In genomic region chr19:1744822-1745563, GRCh38 we compare ENCODE assay signal across 28 cellular contexts. TPM values are rescaled to one million over a fixed set of nuclear protein-coding genes. Genes with fewer than 3 reads are reported as not detected.
A peak's percentile ranks its signal among the peaks of the same experiment; 100 is the strongest.
DNase-seq lines count a peak whose midpoint lies in the region; ATAC-seq, FAIRE-seq and TF ChIP-seq lines count a peak whose summit lies in the region.
"Had no signal": no experiment of that assay in that cellular context is flagged by ENCODE, and none has a peak within 500 bp of the region (broad histone marks: within the 10 kb centered on the region; RNA-seq: fewer than 3 reads in every experiment).

No MANE protein-coding gene starts in this region.

- H3K9me3 ChIP-seq in IMR-90 (ENCODE audit: control insufficient read depth, insufficient read depth, low read length) = peaks cover 7% of the 10 kb centered on the region
- H3K9me3 ChIP-seq in endothelial cell of umbilical vein (replicated peaks; ENCODE audit: control insufficient read depth, insufficient read depth, low read length) = no peaks in the 10 kb centered on the region

- H2BK120ac ChIP-seq in IMR-90 (ENCODE audit: low read depth, low read length) = no peak overlapping the region

- no peaks in the 10 kb centered on the region for H3K79me2 ChIP-seq in endothelial cell of umbilical vein (ENCODE audit: control insufficient read depth, insufficient read depth, low read length)

- no peak overlapping the region for H2AK9ac ChIP-seq in IMR-90 (replicated peaks; ENCODE audit: low read depth, low read length, poor library complexity)

- peaks cover 6% of the 10 kb centered on the region for H4K20me1 ChIP-seq in IMR-90 (ENCODE audit: insufficient read depth, low read length)
- no peaks in the 10 kb centered on the region for H4K20me1 ChIP-seq in endothelial cell of umbilical vein (replicated peaks; ENCODE audit: control insufficient read depth, extremely low read depth, insufficient read depth, low read length)

- CTCF ChIA-PET in Calu3 (lab: Charles Lee) (no interaction called here), IMR-90 (lab: Yijun Ruan, JAX) (no interaction called here), endothelial cell of umbilical vein (lab: Charles Lee) (interaction anchor here (1.1 to 1.5 kb wide), 2 partner anchors 14 to 73 kb away, joined by 3 read pairs; no protein-coding TSS in a partner anchor)
- CTCF ChIA-PET in activated CD4-positive, alpha-beta T cell treated with anti-CD3 and anti-CD28 coated beads for 36 hours (lab: Charles Lee) = interaction anchor here (1.5 kb wide), 1 partner anchor 25 kb away, joined by 4 read pairs; no protein-coding TSS in a partner anchor

- H4K8ac ChIP-seq in IMR-90 (ENCODE audit: low read depth in 2 of 2, low read length in 2 of 2) = no peak overlapping the region

- no peak for TF ChIP-seq POLR2A in IMR-90 (IDR thresholded peaks at IDR 0.05; ENCODE audit: low read depth, low read length)
- TF ChIP-seq POLR2A in endothelial cell of umbilical vein (IDR thresholded peaks at IDR 0.05; ENCODE audit: low read depth, low read length) = no peak

- ATAC-seq in IMR-90 (ENCODE audit: low read depth) = no peak
- no peak for ATAC-seq in activated CD4-positive, alpha-beta T cell treated with anti-CD3 and anti-CD28 coated beads for 36 hours
- ATAC-seq: body of pancreas, left lung had no signal

- H3K9ac ChIP-seq in IMR-90 (ENCODE audit: low read depth, low read length) (no peak overlapping the region), endothelial cell of umbilical vein (replicated peaks; ENCODE audit: extremely low read depth, insufficient read depth, low read length) (no peak overlapping the region)

- H2BK15ac ChIP-seq in IMR-90 (ENCODE audit: low read depth, low read length) = no peak overlapping the region

- H3K4me3 Mint-ChIP-seq in Calu3 (ENCODE audit: low read depth, unreplicated experiment) = no peak overlapping the region
- H3K4me3 Mint-ChIP-seq in activated CD4-positive, alpha-beta T cell treated with anti-CD3 and anti-CD28 coated beads for 36 hours = no peak overlapping the region
- H3K4me3 Mint-ChIP-seq: activated naive CD8-positive, alpha-beta T cell treated with anti-CD3 and anti-CD28 coated beads, Interleukin-2, amount 10 ng/mL, durations not matched to agents 7 days and 5 days; CD4-positive, alpha-beta T cell; neural crest cell; T-helper 1 cell treated with Interleukin-12 subunit alpha and Interleukin-12 subunit beta and Interleukin-4 antibody, amounts not matched to agents 30 μg/mL and 1 μg/mL, for 36 hours had no signal

- no peak overlapping the region for H4K91ac ChIP-seq in IMR-90 (ENCODE audit: insufficient read depth, low read depth, low read length)

- intact Hi-C loops in Calu3 (cut with micrococcal nuclease; ENCODE audit: unreplicated experiment) (no loop called here), IMR-90 (cut with micrococcal nuclease) (no loop called here), endothelial cell of umbilical vein (cut with micrococcal nuclease) (no loop called here)
- intact Hi-C loops in activated CD4-positive, alpha-beta T cell treated with anti-CD3 and anti-CD28 coated beads for 36 hours (cut with DNase I, micrococcal nuclease) = no loop called here

- H3K4me2 ChIP-seq in IMR-90 (ENCODE audit: low read depth, low read length) (no peak overlapping the region), endothelial cell of umbilical vein (ENCODE audit: insufficient read depth, low read length) (no peak overlapping the region)

- FAIRE-seq in endothelial cell of umbilical vein (lab: Jason Lieb, UNC) = no peak
- FAIRE-seq: colon, endometrium had no signal

- no CpG with 5 or more reads among the region's 19 CpGs for WGBS in IMR-90 (ENCODE audit: extremely low coverage in 2 of 2, insufficient read length in 1 of 2), 2 experiments

- H3K9me1 ChIP-seq in IMR-90 (ENCODE audit: insufficient read depth, low read length) (peaks cover 6% of the 10 kb centered on the region), endothelial cell of umbilical vein (replicated peaks; ENCODE audit: control insufficient read depth, extremely low read depth, insufficient read depth, low read length) (no peaks in the 10 kb centered on the region)

- H3K23ac ChIP-seq in IMR-90 (ENCODE audit: low read depth, low read length) = no peak overlapping the region

- no peak overlapping the region for H3K27ac Mint-ChIP-seq in Calu3 (ENCODE audit: unreplicated experiment)
- no peak overlapping the region for H3K27ac Mint-ChIP-seq in activated CD4-positive, alpha-beta T cell treated with anti-CD3 and anti-CD28 coated beads for 36 hours
- H3K27ac Mint-ChIP-seq: activated naive CD8-positive, alpha-beta T cell treated with anti-CD3 and anti-CD28 coated beads, Interleukin-2, amount 10 ng/mL, durations not matched to agents 7 days and 5 days; CD4-positive, alpha-beta T cell; progenitor cell of endocrine pancreas; T-helper 1 cell treated with Interleukin-12 subunit alpha and Interleukin-12 subunit beta and Interleukin-4 antibody, amounts not matched to agents 30 μg/mL and 1 μg/mL, for 36 hours had no signal

- H3K4me1 ChIP-seq in IMR-90 (ENCODE audit: control insufficient read depth, insufficient read depth, low read length) (peaks cover 12% of the 10 kb centered on the region), endothelial cell of umbilical vein (ENCODE audit: control insufficient read depth, extremely low read depth, insufficient read depth, low read length) (peaks cover 16% of the 10 kb centered on the region)

- no peak for DNase-seq in Calu3
- DNase-seq in IMR-90 = no peak
- no peak for DNase-seq in endothelial cell of umbilical vein (ENCODE audit: low read depth, low spot score)
- no peak for DNase-seq in kidney epithelial cell (ENCODE audit: low read depth)
- DNase-seq in NOMO-1 (lab: John Stamatoyannopoulos, UW; ENCODE audit: unreplicated experiment in 2 of 2) = no peak
- no peak for DNase-seq in OCI-M2 (lab: John Stamatoyannopoulos, UW; ENCODE audit: unreplicated experiment)
- no peak for DNase-seq in cerebellar nuclear complex (lab: John Stamatoyannopoulos, UW)
- no peak for DNase-seq in activated CD4-positive, alpha-beta T cell treated with anti-CD3 and anti-CD28 coated beads for 36 hours
- DNase-seq: activated CD4-positive, alpha-beta T cell treated with anti-CD3 and anti-CD28 coated beads, Interleukin-2, amount 50 U/mL, for 4 hours; activated CD8-positive, alpha-beta memory T cell treated with anti-CD3 and anti-CD28 coated beads, Interleukin-2, amount 50 U/mL, for 48 hours; activated naive CD8-positive, alpha-beta T cell treated with anti-CD3 and anti-CD28 coated beads, Interleukin-2, amount 10 ng/mL, durations not matched to agents 7 days and 5 days; body of pancreas; CD4-positive, alpha-beta T cell; left lung; NCI-H1436 treated with DMSO at 0.1 percent for 48 hours; NCI-H2171; OCI-M1; stimulated activated CD4-positive, alpha-beta T cell treated with anti-CD3 and anti-CD28 coated beads, Interleukin-2, amount 100 ng/mL, for 24 hours; stimulated activated naive CD4-positive, alpha-beta T cell; tibial artery had no signal

- H3K27me3 ChIP-seq in IMR-90 (ENCODE audit: control insufficient read depth, insufficient read depth, low read length) (peaks cover 43% of the 10 kb centered on the region), endothelial cell of umbilical vein (ENCODE audit: control insufficient read depth in 2 of 2, insufficient read depth in 2 of 2, low read length in 2 of 2) (peaks cover 19 to 23% of the 10 kb centered on the region in 2 experiments), kidney epithelial cell (ENCODE audit: control insufficient read depth, insufficient read depth, low read length) (peaks cover 46% of the 10 kb centered on the region)

- no peaks in the 10 kb centered on the region for H3K4me1 Mint-ChIP-seq in Calu3 (ENCODE audit: low read depth, unreplicated experiment)
- H3K4me1 Mint-ChIP-seq in activated CD4-positive, alpha-beta T cell treated with anti-CD3 and anti-CD28 coated beads for 36 hours = peaks cover 9% of the 10 kb centered on the region
- H3K4me1 Mint-ChIP-seq: neural crest cell had no signal

- BruUV-seq in Calu3 (replicated peaks; lab: Mats Ljungman, UMichigan) = TSS peak; percentile 38
- no TSS peak for BruUV-seq in IMR-90 (replicated peaks; lab: Mats Ljungman, UMichigan)
- BruUV-seq in endothelial cell of umbilical vein (replicated peaks; lab: Mats Ljungman, UMichigan) = no TSS peak

- H3K56ac ChIP-seq in IMR-90 (ENCODE audit: extremely low read depth, insufficient read depth, low read length) = no peak overlapping the region

- H3K14ac ChIP-seq in IMR-90 (replicated peaks; ENCODE audit: low read depth, low read length) = no peak overlapping the region

- H2BK20ac ChIP-seq in IMR-90 (ENCODE audit: low read depth, low read length) = no peak overlapping the region

- no peak overlapping the region for H2AK5ac ChIP-seq in IMR-90 (ENCODE audit: low read depth, low read length)

- dilution Hi-C loops in IMR-90 (cut with HindIII; ENCODE audit: low sequenced_read_pairs, unreplicated experiment) (no loop called here), endothelial cell of umbilical vein (cut with MboI; ENCODE audit: extremely low pct_ligation_motif_present, low sequenced_read_pairs) (no loop called here)

- no peak overlapping the region for H4K5ac ChIP-seq in IMR-90 (ENCODE audit: low read depth, low read length)

- no peak overlapping the region for H3K4ac ChIP-seq in IMR-90 (ENCODE audit: low read depth, low read length)

- H3K4me3 ChIP-seq in IMR-90 (ENCODE audit: insufficient read depth, low read depth, low read length) (no peak overlapping the region), endothelial cell of umbilical vein (replicated peaks in 1 of 3; ENCODE audit: insufficient read depth in 1 of 3, low read depth in 1 of 3, low read length in 3 of 3) (no peak overlapping the region), kidney epithelial cell (ENCODE audit: low read depth, low read length) (no peak overlapping the region)
- H3K4me3 ChIP-seq: body of pancreas, left lung, tibial artery had no signal

- no peaks in the 10 kb centered on the region for H3K36me3 ChIP-seq in IMR-90 (ENCODE audit: control insufficient read depth, insufficient read depth, low read length)
- H3K36me3 ChIP-seq in endothelial cell of umbilical vein (ENCODE audit: control insufficient read depth in 2 of 2, extremely low read depth in 1 of 2, insufficient read depth in 2 of 2, low read length in 2 of 2) = no peaks in the 10 kb centered on the region
- H3K36me3 ChIP-seq in kidney epithelial cell (ENCODE audit: control insufficient read depth, insufficient read depth, low read length) = no peaks in the 10 kb centered on the region
- H3K36me3 ChIP-seq: left lung, tibial artery had no signal

- no peaks in the 10 kb centered on the region for H3K9me3 Mint-ChIP-seq in Calu3 (ENCODE audit: low read depth, unreplicated experiment)
- H3K9me3 Mint-ChIP-seq in activated CD4-positive, alpha-beta T cell treated with anti-CD3 and anti-CD28 coated beads for 36 hours (ENCODE audit: low read depth) = peaks cover 3% of the 10 kb centered on the region
- H3K9me3 Mint-ChIP-seq: activated naive CD8-positive, alpha-beta T cell treated with anti-CD3 and anti-CD28 coated beads, Interleukin-2, amount 10 ng/mL, durations not matched to agents 7 days and 5 days; neural crest cell; T-helper 1 cell treated with Interleukin-12 subunit alpha and Interleukin-12 subunit beta and Interleukin-4 antibody, amounts not matched to agents 30 μg/mL and 1 μg/mL, for 36 hours had no signal

- TF ChIP-seq RAD21 in IMR-90 (IDR thresholded peaks at IDR 0.05; ENCODE audit: low read length) = no peak

- H2AFZ ChIP-seq in IMR-90 (replicated peaks; ENCODE audit: low read length, poor library complexity) (peak overlapping the region; percentile 8), endothelial cell of umbilical vein (ENCODE audit: low read depth, low read length) (no peak overlapping the region)

- no peak overlapping the region for H3K18ac ChIP-seq in IMR-90 (ENCODE audit: low read depth, low read length)

- H2BK5ac ChIP-seq in IMR-90 (ENCODE audit: low read depth, low read length, poor library complexity, severe bottlenecking) = no peak overlapping the region

- H3K36me3 Mint-ChIP-seq in Calu3 (ENCODE audit: insufficient read depth, unreplicated experiment) = peaks cover 33% of the 10 kb centered on the region
- no peaks in the 10 kb centered on the region for H3K36me3 Mint-ChIP-seq in activated CD4-positive, alpha-beta T cell treated with anti-CD3 and anti-CD28 coated beads for 36 hours (ENCODE audit: low read depth)
- H3K36me3 Mint-ChIP-seq: activated naive CD8-positive, alpha-beta T cell treated with anti-CD3 and anti-CD28 coated beads, Interleukin-2, amount 10 ng/mL, durations not matched to agents 7 days and 5 days had no signal

- TF ChIP-seq CTCF in Calu3 (IDR thresholded peaks at IDR 0.05; ENCODE audit: unreplicated experiment) = no peak
- TF ChIP-seq CTCF in IMR-90 (conservative IDR thresholded peaks at IDR 0.05; ENCODE audit: low read depth, low read length) = no peak
- no peak for TF ChIP-seq CTCF in endothelial cell of umbilical vein (IDR thresholded peaks at IDR 0.05; ENCODE audit: extremely low read depth in 1 of 2, insufficient read depth in 1 of 2, low read depth in 1 of 2, low read length in 2 of 2)
- TF ChIP-seq CTCF in kidney epithelial cell (IDR thresholded peaks at IDR 0.05; ENCODE audit: insufficient read depth, low read length, poor library complexity, severe bottlenecking) = peak; percentile 7

- H3K27me3 Mint-ChIP-seq in Calu3 (ENCODE audit: unreplicated experiment) = no peaks in the 10 kb centered on the region
- peaks cover 19% of the 10 kb centered on the region for H3K27me3 Mint-ChIP-seq in activated CD4-positive, alpha-beta T cell treated with anti-CD3 and anti-CD28 coated beads for 36 hours

- in situ Hi-C loops in IMR-90 (cut with MboI; ENCODE audit: low sequenced_read_pairs) = no loop called here

- no peaks in the 10 kb centered on the region for H3K79me1 ChIP-seq in IMR-90 (ENCODE audit: low read depth in 1 of 2, low read length in 2 of 2)

- POLR2A ChIA-PET in IMR-90 (lab: Charles Lee; ENCODE audit: unreplicated experiment) (no interaction called here), endothelial cell of umbilical vein (lab: Charles Lee) (no interaction called here)
- POLR2A ChIA-PET in activated CD4-positive, alpha-beta T cell treated with anti-CD3 and anti-CD28 coated beads for 36 hours (lab: Charles Lee) = no interaction called here

- H3K27ac ChIP-seq in IMR-90 (ENCODE audit: insufficient read depth, low read length) = no peak overlapping the region
- H3K27ac ChIP-seq in endothelial cell of umbilical vein (ENCODE audit: insufficient read depth, low read depth, low read length) = no peak overlapping the region
- H3K27ac ChIP-seq: body of pancreas, left lung, tibial artery had no signal

RNA-seq across cellular contexts. Expression of gene ONECUT3, which starts 8.3 kb away (rescaled TPM):
- total RNA-seq in Calu3 (2022) = 20.0 and 25.7 TPM in 2 replicates
- total RNA-seq in IMR-90 (2012; rRNA removed) = not detected in 2 replicates
- polyA plus RNA-seq in IMR-90 (2012; rRNA removed) = not detected in 2 replicates
- polyA plus RNA-seq in IMR-90 (2012; cell fraction: cytosol; rRNA removed) = not detected in 2 replicates
- not detected in 2 replicates for polyA plus RNA-seq in IMR-90 (2012; cell fraction: nucleus; rRNA removed; ENCODE audit: low replicate concordance)
- total RNA-seq in endothelial cell of umbilical vein = not detected in 2 replicates
- not detected in 2 replicates for polyA plus RNA-seq in endothelial cell of umbilical vein
- not detected in 2 replicates for polyA plus RNA-seq in endothelial cell of umbilical vein (2011; cell fraction: cytosol; rRNA removed)
- polyA plus RNA-seq in endothelial cell of umbilical vein (2011; cell fraction: nucleus; rRNA removed) = not detected in 2 replicates
- not detected in 2 replicates for polyA plus RNA-seq in endothelial cell of umbilical vein (2012)
- polyA minus RNA-seq in endothelial cell of umbilical vein = not detected in 2 replicates
- not detected for polyA minus RNA-seq in endothelial cell of umbilical vein (2011; cell fraction: cytosol; rRNA and poly(A)+ RNA removed)
- not detected in 2 replicates for polyA minus RNA-seq in endothelial cell of umbilical vein (2011; cell fraction: nucleus; rRNA and poly(A)+ RNA removed)
- total RNA-seq in kidney epithelial cell = not detected in 2 replicates
- not detected for total RNA-seq in activated CD4-positive, alpha-beta T cell treated with anti-CD3 and anti-CD28 coated beads for 36 hours
- total RNA-seq: activated naive CD8-positive, alpha-beta T cell treated with anti-CD3 and anti-CD28 coated beads, Interleukin-2, amount 10 ng/mL, durations not matched to agents 7 days and 5 days; CD4-positive, alpha-beta T cell; fibroblast of villous mesenchyme; left lung; M059J; skeletal muscle tissue had no signal

Comparison
In these comparisons a context has a peak if more than half of its experiments do, and no peak if none do; other contexts are left out.
1. RNA of gene ONECUT3, which starts 8.3 kb away (total RNA-seq): 20.0 to 25.7 TPM in Calu3; not detected in IMR-90, not detected in endothelial cell of umbilical vein, not detected in kidney epithelial cell and not detected in activated CD4-positive, alpha-beta T cell treated with anti-CD3 and anti-CD28 coated beads for 36 hours; every median in the first group is over 10 times any median in the second.
2. CTCF ChIA-PET loops: an anchor here in endothelial cell of umbilical vein (1.1 to 1.5 kb wide) and activated CD4-positive, alpha-beta T cell treated with anti-CD3 and anti-CD28 coated beads for 36 hours (1.5 kb wide); none called in Calu3 and IMR-90.